10 cellular contexts compared by ENCODE assay signal in genomic region chr22:33940741-33941140, GRCh38.
"Had no signal": no experiment of that assay in that cellular context is flagged by ENCODE, and none has a peak within 500 bp of the region (broad histone marks: within the 10 kb centered on the region; RNA-seq: fewer than 3 reads in every experiment).

No MANE protein-coding gene starts in this region.

- H3K4me1 Mint-ChIP-seq: GM23338 had no signal

- DNase-seq: H9, HCEC 1CT, HFFc6, IMR-90, KG1 had no signal

- H3K4me3 ChIP-seq: GM23338, K562 had no signal

- H3K27ac Mint-ChIP-seq: GM23338, H9, HFFc6 had no signal

- H2AFZ ChIP-seq: GM23338 had no signal

- H3K4me2 ChIP-seq: GM23338 had no signal

- FAIRE-seq: H1, H54, HTR-8/SVneo, K562 had no signal

- H3K4me3 Mint-ChIP-seq: GM23338, H9, HFFc6 had no signal

- ATAC-seq: GM23338, K562 had no signal
